1 cellular context compared by ENCODE assay signal in genomic region chr1:179881642-179882252, GRCh38.
A peak's percentile ranks its signal among the peaks of the same experiment; 100 is the strongest.
TF ChIP-seq lines count a peak whose summit lies in the region.

No MANE protein-coding gene starts in this region.

TF ChIP-seq in GM12878, 131 proteins besides CTCF, POLR2A, EP300 and RAD21:
- peak in 1 of 2 experiments; percentile 40; a peak in 1 of 4 replicates for TF ChIP-seq IKZF2 (IDR thresholded peaks at IDR 0.05)
- TF ChIP-seq POU2F2 (IDR thresholded peaks at IDR 0.05; ENCODE audit: borderline replicate concordance, low read depth, low read length), result no peak
- TF ChIP-seq NBN (IDR thresholded peaks at IDR 0.05), result no peak
- no peak for TF ChIP-seq NR2F1 (conservative IDR thresholded peaks at IDR 0.05)
- no peak for TF ChIP-seq IRF3 (IDR thresholded peaks at IDR 0.05)
- TF ChIP-seq RAD51 (IDR thresholded peaks at IDR 0.05), result no peak
- 0 out of 2 replicates have a peak, but pooled peaks have one; percentile 11 for TF ChIP-seq SIN3A (IDR thresholded peaks at IDR 0.05; ENCODE audit: low read depth, low read length)
- TF ChIP-seq KDM1A (IDR thresholded peaks at IDR 0.05; ENCODE audit: borderline replicate concordance), result no peak
- no peak for TF ChIP-seq GABPA (IDR thresholded peaks at IDR 0.05; ENCODE audit: low read depth)
- TF ChIP-seq, protein P1, sequence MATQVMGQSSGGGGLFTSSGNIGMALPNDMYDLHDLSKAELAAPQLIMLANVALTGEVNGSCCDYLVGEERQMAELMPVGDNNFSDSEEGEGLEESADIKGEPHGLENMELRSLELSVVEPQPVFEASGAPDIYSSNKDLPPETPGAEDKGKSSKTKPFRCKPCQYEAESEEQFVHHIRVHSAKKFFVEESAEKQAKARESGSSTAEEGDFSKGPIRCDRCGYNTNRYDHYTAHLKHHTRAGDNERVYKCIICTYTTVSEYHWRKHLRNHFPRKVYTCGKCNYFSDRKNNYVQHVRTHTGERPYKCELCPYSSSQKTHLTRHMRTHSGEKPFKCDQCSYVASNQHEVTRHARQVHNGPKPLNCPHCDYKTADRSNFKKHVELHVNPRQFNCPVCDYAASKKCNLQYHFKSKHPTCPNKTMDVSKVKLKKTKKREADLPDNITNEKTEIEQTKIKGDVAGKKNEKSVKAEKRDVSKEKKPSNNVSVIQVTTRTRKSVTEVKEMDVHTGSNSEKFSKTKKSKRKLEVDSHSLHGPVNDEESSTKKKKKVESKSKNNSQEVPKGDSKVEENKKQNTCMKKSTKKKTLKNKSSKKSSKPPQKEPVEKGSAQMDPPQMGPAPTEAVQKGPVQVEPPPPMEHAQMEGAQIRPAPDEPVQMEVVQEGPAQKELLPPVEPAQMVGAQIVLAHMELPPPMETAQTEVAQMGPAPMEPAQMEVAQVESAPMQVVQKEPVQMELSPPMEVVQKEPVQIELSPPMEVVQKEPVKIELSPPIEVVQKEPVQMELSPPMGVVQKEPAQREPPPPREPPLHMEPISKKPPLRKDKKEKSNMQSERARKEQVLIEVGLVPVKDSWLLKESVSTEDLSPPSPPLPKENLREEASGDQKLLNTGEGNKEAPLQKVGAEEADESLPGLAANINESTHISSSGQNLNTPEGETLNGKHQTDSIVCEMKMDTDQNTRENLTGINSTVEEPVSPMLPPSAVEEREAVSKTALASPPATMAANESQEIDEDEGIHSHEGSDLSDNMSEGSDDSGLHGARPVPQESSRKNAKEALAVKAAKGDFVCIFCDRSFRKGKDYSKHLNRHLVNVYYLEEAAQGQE (IDR thresholded peaks at IDR 0.05; ENCODE audit: low read depth, low read length), result no peak
- TF ChIP-seq POLR2AphosphoS5 (IDR thresholded peaks at IDR 0.05; ENCODE audit: low read length), result peak; percentile 51; the same call in 1 of the 2 replicates
- TF ChIP-seq SMARCA5 (IDR thresholded peaks at IDR 0.05), result no peak
- peak; percentile 14 for TF ChIP-seq SMAD1 (IDR thresholded peaks at IDR 0.05; ENCODE audit: low read depth, partially characterized antibody)
